In genomic region chr15:73745073-73745472, GRCh38 we compare ENCODE assay signal across 1 cellular context.
TF ChIP-seq lines count a peak whose summit lies in the region.

No MANE protein-coding gene starts in this region.

TF ChIP-seq in SK-N-SH treated with all-trans-retinoic acid at 6 μM for 48 hours, 23 proteins besides CTCF, POLR2A, EP300 and RAD21 (continued from another document):
- TF ChIP-seq POU6F1 (CRISPR knock-in tag; IDR thresholded peaks at IDR 0.05; ENCODE audit: borderline replicate concordance, low read depth) (no peak), TSHZ2 (CRISPR knock-in tag; IDR thresholded peaks at IDR 0.05) (no peak)
TF ChIP-seq in SK-N-SH treated with all-trans-retinoic acid at 6 μM for 48 hours: peak in this region for 0.
